ENCODE assay signal across 20 cellular contexts in genomic region chr7:72391821-72392377, GRCh38. TPM values are rescaled to one million over a fixed set of nuclear protein-coding genes. Genes with fewer than 3 reads are reported as not detected.
DNase-seq lines count a peak whose midpoint lies in the region; TF ChIP-seq lines count a peak whose summit lies in the region.
"Had no signal": no experiment of that assay in that cellular context is flagged by ENCODE, and none has a peak within 500 bp of the region (broad histone marks: within the 10 kb centered on the region; RNA-seq: fewer than 3 reads in every experiment).

No MANE protein-coding gene starts in this region.

- H3K4me1 ChIP-seq in esophagus muscularis mucosa: no peaks in the 10 kb centered on the region
- H3K4me1 ChIP-seq: BLaER1, Caco-2 had no signal

- intact Hi-C loops in esophagus muscularis mucosa (cut with DNase I): no loop called here

- DNase-seq in DMS 273 (lab: John Stamatoyannopoulos, UW; ENCODE audit: unreplicated experiment) (peak; percentile 19), DMS 273 treated with DMSO at 0.1 percent for 48 hours (lab: John Stamatoyannopoulos, UW) (no peak), G401 (ENCODE audit: low spot score) (peak; percentile 99), cerebellar cortex (ENCODE audit: low spot score) (peak; percentile 99), esophagus muscularis mucosa (ENCODE audit: extremely low spot score) (peak; percentile 88), HCEC 1CT (no peak), MG63 (no peak)
- no peak for DNase-seq in stimulated activated CD4-positive, alpha-beta T cell treated with anti-CD3 and anti-CD28 coated beads, Interleukin-2, amount 100 ng/mL, for 48 hours
- DNase-seq: Caco-2; CD4-positive, CD25-positive, alpha-beta regulatory T cell; CD8-positive, alpha-beta T cell; DMS53; DMS79 treated with DMSO at 0.1 percent for 48 hours; H9; HFFc6 had no signal

- H3K4me3 ChIP-seq in esophagus muscularis mucosa (no peak overlapping the region), MG63 (no peak overlapping the region)
- H3K4me3 ChIP-seq: BLaER1, GM23338 had no signal

- in situ Hi-C loops in G401 (cut with HindIII; ENCODE audit: low sequenced_read_pairs): no loop called here

- WGBS in esophagus muscularis mucosa: 89% methylated on average over 7 of the region's 7 CpGs

- no peak for TF ChIP-seq POLR2A in esophagus muscularis mucosa (IDR thresholded peaks at IDR 0.05; ENCODE audit: low read depth)

- no peaks in the 10 kb centered on the region for H3K27me3 ChIP-seq in esophagus muscularis mucosa
- H3K27me3 ChIP-seq in MG63: no peaks in the 10 kb centered on the region
- H3K27me3 ChIP-seq: BLaER1 had no signal

- TF ChIP-seq CTCF in esophagus muscularis mucosa (IDR thresholded peaks at IDR 0.05): no peak

- H3K36me3 ChIP-seq in esophagus muscularis mucosa (no peaks in the 10 kb centered on the region), MG63 (no peaks in the 10 kb centered on the region)
- H3K36me3 ChIP-seq: BLaER1 had no signal

- H3K9me3 ChIP-seq in esophagus muscularis mucosa (no peaks in the 10 kb centered on the region), MG63 (no peaks in the 10 kb centered on the region)
- H3K9me3 ChIP-seq: Caco-2 had no signal

- no peak for TF ChIP-seq EP300 in esophagus muscularis mucosa (IDR thresholded peaks at IDR 0.05)

- no peak overlapping the region for H3K27ac ChIP-seq in esophagus muscularis mucosa (replicated peaks in 1 of 4)
- H3K27ac ChIP-seq: 22Rv1, BLaER1, C4-2B had no signal

RNA-seq across cellular contexts. Expression of gene CALN1, which starts 20.2 kb away (rescaled TPM):
- total RNA-seq in G401 (2014; rRNA removed; shearing (Covaris generic)): not detected in 2 replicates
- under 1 TPM in 2 of 4 donors, not detected in 2; under 0.01 to 0.06 TPM for total RNA-seq in esophagus muscularis mucosa
- total RNA-seq in MG63 (2014; rRNA removed; shearing (Covaris generic); ENCODE audit: low replicate concordance): not detected in 2 replicates
- total RNA-seq: B cell; Caco-2; CD8-positive, alpha-beta T cell; HFFc6 had no signal

Comparison
In these comparisons a context has a peak if more than half of its experiments do, and no peak if none do; other contexts are left out.
1. DNase-seq: peak in DMS 273 (single experiment), G401 (single experiment), cerebellar cortex (single experiment) and esophagus muscularis mucosa (single experiment); none in DMS 273 treated with DMSO at 0.1 percent for 48 hours (single experiment), HCEC 1CT (single experiment), stimulated activated CD4-positive, alpha-beta T cell treated with anti-CD3 and anti-CD28 coated beads, Interleukin-2, amount 100 ng/mL, for 48 hours (0 of 2) and MG63 (single experiment).